36 cellular contexts compared by ENCODE assay signal in genomic region chr11:128854801-128855200, GRCh38. TPM values are rescaled to one million over a fixed set of nuclear protein-coding genes. Genes with fewer than 3 reads are reported as not detected.
"Had no signal": no experiment of that assay in that cellular context is flagged by ENCODE, and none has a peak within 500 bp of the region (broad histone marks: within the 10 kb centered on the region; RNA-seq: fewer than 3 reads in every experiment).

No MANE protein-coding gene starts in this region.

- H3K4me1 Mint-ChIP-seq: activated naive CD8-positive, alpha-beta T cell treated with anti-CD3 and anti-CD28 coated beads for 36 hours; activated naive CD8-positive, alpha-beta T cell treated with anti-CD3 and anti-CD28 coated beads, Interleukin-2, amount 50 U/mL, for 24 hours; brain had no signal

- ATAC-seq: activated naive CD8-positive, alpha-beta T cell treated with anti-CD3 and anti-CD28 coated beads, Interleukin-2, amount 50 U/mL, for 24 hours; gastroesophageal sphincter; WTC11 had no signal

- H3K4me1 ChIP-seq: breast epithelium, colonic mucosa, esophagus squamous epithelium, gastroesophageal sphincter had no signal

- H3K4me3 Mint-ChIP-seq: activated CD4-positive, alpha-beta memory T cell treated with anti-CD3 and anti-CD28 coated beads, Interleukin-2, amount 10 ng/mL, durations not matched to agents 7 days and 5 days; activated CD4-positive, alpha-beta T cell treated with anti-CD3 and anti-CD28 coated beads, Interleukin-2, amount 10 ng/mL, durations not matched to agents 7 days and 5 days; activated naive CD4-positive, alpha-beta T cell treated with anti-CD3 and anti-CD28 coated beads for 36 hours; activated naive CD4-positive, alpha-beta T cell treated with anti-CD3 and anti-CD28 coated beads, Interleukin-2, amount 50 U/mL, for 24 hours; activated naive CD8-positive, alpha-beta T cell treated with anti-CD3 and anti-CD28 coated beads for 36 hours; activated naive CD8-positive, alpha-beta T cell treated with anti-CD3 and anti-CD28 coated beads, Interleukin-2, amount 50 U/mL, for 24 hours; activated T-helper 1 cell treated with anti-CD3 and anti-CD28 coated beads, Interleukin-12 subunit alpha, Interleukin-12 subunit beta, Interleukin-2, Interleukin-4 antibody, amounts not matched to agents 30 ng/mL and 10 ng/mL and 1 ng/mL, durations not matched to agents 14 hours and 24 hours and 36 hours; brain; WTC11 had no signal

- H3K36me3 ChIP-seq: adrenal gland, breast epithelium, cardiac muscle cell, colonic mucosa, esophagus squamous epithelium, gastroesophageal sphincter had no signal

- H3K4me3 ChIP-seq: adrenal gland, breast epithelium, cardiac muscle cell, colonic mucosa, esophagus squamous epithelium, gastroesophageal sphincter had no signal

- H3K27me3 Mint-ChIP-seq: activated naive CD4-positive, alpha-beta T cell treated with anti-CD3 and anti-CD28 coated beads, Interleukin-2, amount 50 U/mL, for 24 hours; activated naive CD8-positive, alpha-beta T cell treated with anti-CD3 and anti-CD28 coated beads for 36 hours had no signal

- H3K27ac ChIP-seq: adrenal gland, breast epithelium, cardiac muscle cell, colonic mucosa, epithelial cell of prostate, esophagus squamous epithelium, gastroesophageal sphincter, VCaP had no signal

- H3K27me3 ChIP-seq: adrenal gland, breast epithelium, colonic mucosa, esophagus squamous epithelium, gastroesophageal sphincter had no signal

- H3K9me3 ChIP-seq: adrenal gland, breast epithelium, colonic mucosa, esophagus squamous epithelium, gastroesophageal sphincter had no signal

- H3K27ac Mint-ChIP-seq: activated CD4-positive, alpha-beta memory T cell treated with anti-CD3 and anti-CD28 coated beads, Interleukin-2, amount 10 ng/mL, durations not matched to agents 7 days and 5 days; activated CD4-positive, alpha-beta T cell treated with anti-CD3 and anti-CD28 coated beads, Interleukin-2, amount 10 ng/mL, durations not matched to agents 7 days and 5 days; activated naive CD4-positive, alpha-beta T cell treated with anti-CD3 and anti-CD28 coated beads for 36 hours; activated naive CD4-positive, alpha-beta T cell treated with anti-CD3 and anti-CD28 coated beads, Interleukin-2, amount 50 U/mL, for 24 hours; activated naive CD8-positive, alpha-beta T cell treated with anti-CD3 and anti-CD28 coated beads for 36 hours; activated naive CD8-positive, alpha-beta T cell treated with anti-CD3 and anti-CD28 coated beads, Interleukin-2, amount 50 U/mL, for 24 hours; activated T-helper 1 cell treated with anti-CD3 and anti-CD28 coated beads, Interleukin-12 subunit alpha, Interleukin-12 subunit beta, Interleukin-2, Interleukin-4 antibody, amounts not matched to agents 30 ng/mL and 10 ng/mL and 1 ng/mL, durations not matched to agents 14 hours and 24 hours and 36 hours; activated T-helper 2 cell treated with anti-CD3 and anti-CD28 coated beads, Interferon-gamma antibody, Interleukin-2, Interleukin-4, amounts not matched to agents 10 μg/mL and 5 μg/mL and 100 μg/mL, durations not matched to agents 14 hours and 24 hours and 36 hours; brain; WTC11 had no signal

- H3K36me3 Mint-ChIP-seq: activated naive CD4-positive, alpha-beta T cell treated with anti-CD3 and anti-CD28 coated beads, Interleukin-2, amount 50 U/mL, for 24 hours; activated naive CD8-positive, alpha-beta T cell treated with anti-CD3 and anti-CD28 coated beads for 36 hours; brain; WTC11 had no signal

- DNase-seq: activated CD4-positive, alpha-beta memory T cell treated with anti-CD3 and anti-CD28 coated beads, Interleukin-2, amount 10 ng/mL, durations not matched to agents 7 days and 5 days; activated CD4-positive, alpha-beta T cell treated with anti-CD3 and anti-CD28 coated beads for 1 hour; activated CD4-positive, alpha-beta T cell treated with anti-CD3 and anti-CD28 coated beads for 4 hours; activated CD4-positive, alpha-beta T cell treated with anti-CD3 and anti-CD28 coated beads, Interleukin-2, amount 10 ng/mL, durations not matched to agents 7 days and 5 days; activated CD4-positive, alpha-beta T cell treated with anti-CD3 and anti-CD28 coated beads, Interleukin-2, amount 50 U/mL, for 4 hours; activated effector memory CD4-positive, alpha-beta T cell treated with anti-CD3 and anti-CD28 coated beads, Interleukin-2, amount 50 U/mL, for 16 hours; activated naive CD4-positive, alpha-beta T cell treated with anti-CD3 and anti-CD28 coated beads for 36 hours; activated naive CD8-positive, alpha-beta T cell treated with anti-CD3 and anti-CD28 coated beads for 36 hours; activated naive CD8-positive, alpha-beta T cell treated with anti-CD3 and anti-CD28 coated beads, Interleukin-2, amount 50 U/mL, for 24 hours; activated T-cell treated with anti-CD3 and anti-CD28 coated beads, Interleukin-2, amount 50 U/mL, for 1 hour; adrenal gland; amygdala; aorta; central memory CD4-positive, alpha-beta T cell; cerebellar nuclear complex; colonic mucosa; effector CD8-positive, alpha-beta T cell; esophagus squamous epithelium; foreskin melanocyte; T-helper 2 cell had no signal

- H3K9me3 Mint-ChIP-seq: activated CD4-positive, alpha-beta memory T cell treated with anti-CD3 and anti-CD28 coated beads, Interleukin-2, amount 10 ng/mL, durations not matched to agents 7 days and 5 days; activated CD4-positive, alpha-beta T cell treated with anti-CD3 and anti-CD28 coated beads, Interleukin-2, amount 10 ng/mL, durations not matched to agents 7 days and 5 days; activated naive CD4-positive, alpha-beta T cell treated with anti-CD3 and anti-CD28 coated beads for 36 hours; activated naive CD4-positive, alpha-beta T cell treated with anti-CD3 and anti-CD28 coated beads, Interleukin-2, amount 50 U/mL, for 24 hours; activated naive CD8-positive, alpha-beta T cell treated with anti-CD3 and anti-CD28 coated beads for 36 hours; activated naive CD8-positive, alpha-beta T cell treated with anti-CD3 and anti-CD28 coated beads, Interleukin-2, amount 50 U/mL, for 24 hours; activated T-helper 1 cell treated with anti-CD3 and anti-CD28 coated beads, Interleukin-12 subunit alpha, Interleukin-12 subunit beta, Interleukin-2, Interleukin-4 antibody, amounts not matched to agents 30 ng/mL and 10 ng/mL and 1 ng/mL, durations not matched to agents 14 hours and 24 hours and 36 hours; activated T-helper 2 cell treated with anti-CD3 and anti-CD28 coated beads, Interferon-gamma antibody, Interleukin-2, Interleukin-4, amounts not matched to agents 10 μg/mL and 5 μg/mL and 100 μg/mL, durations not matched to agents 14 hours and 24 hours and 36 hours; brain; WTC11 had no signal

RNA-seq across cellular contexts. Expression of gene KCNJ1, which starts 12.3 kb away (rescaled TPM):
- total RNA-seq: activated CD4-positive, alpha-beta memory T cell treated with anti-CD3 and anti-CD28 coated beads, Interleukin-2, amount 10 ng/mL, durations not matched to agents 7 days and 5 days; activated CD4-positive, alpha-beta T cell treated with anti-CD3 and anti-CD28 coated beads, Interleukin-2, amount 10 ng/mL, durations not matched to agents 7 days and 5 days; activated naive CD4-positive, alpha-beta T cell treated with anti-CD3 and anti-CD28 coated beads for 36 hours; activated naive CD8-positive, alpha-beta T cell treated with anti-CD3 and anti-CD28 coated beads for 36 hours; activated T-helper 1 cell treated with anti-CD3 and anti-CD28 coated beads, Interleukin-12 subunit alpha, Interleukin-12 subunit beta, Interleukin-2, Interleukin-4 antibody, amounts not matched to agents 30 ng/mL and 10 ng/mL and 1 ng/mL, durations not matched to agents 14 hours and 24 hours and 36 hours; activated T-helper 2 cell treated with anti-CD3 and anti-CD28 coated beads, Interferon-gamma antibody, Interleukin-2, Interleukin-4, amounts not matched to agents 10 μg/mL and 5 μg/mL and 100 μg/mL, durations not matched to agents 14 hours and 24 hours and 36 hours; adrenal gland; cardiac muscle cell; colonic mucosa; endothelial cell of umbilical vein; fibroblast of lung; fibroblast of villous mesenchyme; glomerular endothelial cell; T-helper 1 cell treated with Interleukin-12 subunit alpha and Interleukin-12 subunit beta and Interleukin-4 antibody, amounts not matched to agents 30 ng/mL and 1 ng/mL, for 36 hours had no signal
- polyA plus RNA-seq: aorta, cardiac muscle cell, endothelial cell of umbilical vein, fibroblast of lung had no signal

RNA-seq across cellular contexts. Expression of gene KCNJ5, which starts 36.4 kb away (rescaled TPM):
- total RNA-seq: activated CD4-positive, alpha-beta memory T cell treated with anti-CD3 and anti-CD28 coated beads, Interleukin-2, amount 10 ng/mL, durations not matched to agents 7 days and 5 days; activated CD4-positive, alpha-beta T cell treated with anti-CD3 and anti-CD28 coated beads, Interleukin-2, amount 10 ng/mL, durations not matched to agents 7 days and 5 days; activated naive CD4-positive, alpha-beta T cell treated with anti-CD3 and anti-CD28 coated beads for 36 hours; activated naive CD8-positive, alpha-beta T cell treated with anti-CD3 and anti-CD28 coated beads for 36 hours; activated T-helper 1 cell treated with anti-CD3 and anti-CD28 coated beads, Interleukin-12 subunit alpha, Interleukin-12 subunit beta, Interleukin-2, Interleukin-4 antibody, amounts not matched to agents 30 ng/mL and 10 ng/mL and 1 ng/mL, durations not matched to agents 14 hours and 24 hours and 36 hours; activated T-helper 2 cell treated with anti-CD3 and anti-CD28 coated beads, Interferon-gamma antibody, Interleukin-2, Interleukin-4, amounts not matched to agents 10 μg/mL and 5 μg/mL and 100 μg/mL, durations not matched to agents 14 hours and 24 hours and 36 hours; dermis microvascular lymphatic vessel endothelial cell; T-helper 1 cell treated with Interleukin-12 subunit alpha and Interleukin-12 subunit beta and Interleukin-4 antibody, amounts not matched to agents 30 ng/mL and 1 ng/mL, for 36 hours had no signal
- polyA plus RNA-seq: endothelial cell of umbilical vein had no signal
